ENCODE assay signal across 8 cellular contexts in the genomic region with DNA sequence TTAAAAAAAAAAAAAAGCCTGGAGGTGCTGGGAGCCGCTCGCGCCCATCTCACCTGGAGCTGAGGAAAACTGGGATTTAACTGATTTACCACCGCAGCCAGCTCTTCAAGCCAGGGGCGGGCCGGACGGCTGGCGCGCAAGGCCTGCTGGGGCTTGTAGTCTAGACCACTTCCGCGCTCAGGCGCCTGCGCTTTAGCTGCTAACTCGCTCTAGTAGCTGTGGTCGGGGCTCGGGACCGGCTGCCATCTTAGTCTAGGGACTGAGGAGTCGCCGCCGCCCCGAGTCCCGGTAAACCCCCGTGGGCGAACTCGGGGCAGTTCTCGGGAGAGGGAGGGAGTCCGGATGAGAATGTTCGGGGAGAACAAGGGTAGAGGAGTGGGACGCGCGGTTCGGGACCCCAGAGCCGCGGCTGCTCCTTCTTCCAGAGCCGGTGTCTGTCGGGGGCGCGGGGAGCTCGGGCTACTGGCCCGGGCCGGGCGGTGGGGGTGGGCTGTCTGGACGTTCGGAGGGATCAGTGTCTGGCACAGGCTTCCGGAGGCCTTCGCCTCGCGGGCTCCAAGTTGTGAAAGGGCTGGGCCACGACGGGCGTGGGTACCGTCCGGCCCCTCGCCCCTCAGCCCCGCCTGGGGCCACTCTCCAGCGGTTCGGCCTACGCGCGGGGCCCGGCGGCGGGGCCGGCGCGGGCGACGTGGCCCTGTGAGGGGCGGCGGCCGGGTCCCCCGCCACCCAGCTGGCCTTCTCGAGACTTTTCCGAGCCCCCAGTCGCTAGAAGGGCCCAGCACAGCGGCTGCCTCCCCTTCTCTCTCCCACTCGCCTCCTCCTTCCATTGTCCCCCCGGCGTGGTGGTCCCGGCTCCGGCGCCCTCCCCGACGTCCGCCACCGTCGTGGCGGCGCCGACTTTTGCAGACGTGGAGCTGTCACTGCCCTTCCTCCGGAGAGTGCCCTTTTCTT. TPM values are rescaled to one million over a fixed set of nuclear protein-coding genes. Genes with fewer than 3 reads are reported as not detected.
DNase-seq lines count a peak whose midpoint lies in the region; ATAC-seq and TF ChIP-seq lines count a peak whose summit lies in the region.

A gene (plus strand): TSS at position 212 of the 951 bp plus-strand sequence. CDS start 30,539 bp downstream, outside the sequence.

- peaks cover 3% of the 10 kb centered on the region for H3K36me3 ChIP-seq in thymus (ENCODE audit: control insufficient read depth, insufficient read depth)

- H3K9me3 Mint-ChIP-seq in activated naive CD8-positive, alpha-beta T cell (ENCODE audit: low read depth) = no peaks in the 10 kb centered on the region
- H3K9me3 Mint-ChIP-seq in glutamatergic neuron (ENCODE audit: unreplicated experiment) (peaks cover 3% of the 10 kb centered on the region), osteocyte (ENCODE audit: unreplicated experiment) (no peaks in the 10 kb centered on the region)

- under 1% methylated on average over 92 of the region's 92 CpGs for WGBS in thymus

- H3K27me3 ChIP-seq in thymus (ENCODE audit: control insufficient read depth, insufficient read depth) = no peaks in the 10 kb centered on the region

- no peaks in the 10 kb centered on the region for H3K9me3 ChIP-seq in thymus (ENCODE audit: control insufficient read depth)

- peak; percentile 91 for DNase-seq in NCI-H1092 treated with DMSO at 0.1 percent for 48 hours (lab: John Stamatoyannopoulos, UW)
- DNase-seq in SKM-1 (lab: John Stamatoyannopoulos, UW; ENCODE audit: unreplicated experiment) = peak; percentile 85
- peak; percentile 97 for DNase-seq in glutamatergic neuron
- DNase-seq in osteocyte (ENCODE audit: extremely low spot score, unreplicated experiment) = peak; percentile 98

- TF ChIP-seq CTCF in glutamatergic neuron (IDR thresholded peaks at IDR 0.05; ENCODE audit: partially characterized antibody, unreplicated experiment) (no peak), osteocyte (IDR thresholded peaks at IDR 0.05) (no peak)

- peaks cover 12% of the 10 kb centered on the region for H3K4me1 ChIP-seq in thymus (ENCODE audit: control insufficient read depth, insufficient read depth, low read length)

- H3K36me3 Mint-ChIP-seq in activated naive CD8-positive, alpha-beta T cell = peaks cover 7% of the 10 kb centered on the region
- H3K36me3 Mint-ChIP-seq in glutamatergic neuron (ENCODE audit: unreplicated experiment) (no peaks in the 10 kb centered on the region), osteocyte (ENCODE audit: unreplicated experiment) (peaks cover 13% of the 10 kb centered on the region)

- H3K27ac ChIP-seq in thymus (ENCODE audit: low read depth) = peak within 1 kb of the TSS; percentile 69

- H3K4me3 ChIP-seq in GM08714 (ENCODE audit: low read length) (peak within 1 kb of the TSS; percentile 66), thymus (ENCODE audit: low read length) (peak within 1 kb of the TSS; percentile 66)

- H3K27ac Mint-ChIP-seq in activated naive CD8-positive, alpha-beta T cell = peak within 1 kb of the TSS; percentile 99
- H3K27ac Mint-ChIP-seq in glutamatergic neuron (ENCODE audit: unreplicated experiment) (peak within 1 kb of the TSS; percentile 99), osteocyte (ENCODE audit: unreplicated experiment) (peak within 1 kb of the TSS; percentile 99)

- no peaks in the 10 kb centered on the region for H3K27me3 Mint-ChIP-seq in activated naive CD8-positive, alpha-beta T cell
- H3K27me3 Mint-ChIP-seq in glutamatergic neuron (ENCODE audit: unreplicated experiment) (peaks cover 2% of the 10 kb centered on the region), osteocyte (ENCODE audit: unreplicated experiment) (no peaks in the 10 kb centered on the region)

- peak; percentile 88 for ATAC-seq in HG02610 (IDR thresholded peaks at IDR 0.05; ENCODE audit: unreplicated experiment)

- peak within 1 kb of the TSS; percentile 99 for H3K4me3 Mint-ChIP-seq in activated naive CD8-positive, alpha-beta T cell
- H3K4me3 Mint-ChIP-seq in glutamatergic neuron (ENCODE audit: unreplicated experiment) (peak within 1 kb of the TSS; percentile 99), osteocyte (ENCODE audit: unreplicated experiment) (peak within 1 kb of the TSS; percentile 100)

- peaks cover 43% of the 10 kb centered on the region for H3K4me1 Mint-ChIP-seq in activated naive CD8-positive, alpha-beta T cell (ENCODE audit: low read depth)
- H3K4me1 Mint-ChIP-seq in glutamatergic neuron (ENCODE audit: low read depth, unreplicated experiment) (peaks cover 12% of the 10 kb centered on the region), osteocyte (ENCODE audit: unreplicated experiment) (peaks cover 31% of the 10 kb centered on the region)

RNA-seq across cellular contexts. Expression of the gene that starts here (rescaled TPM):
- total RNA-seq in glutamatergic neuron (ENCODE audit: unreplicated experiment) (59.4 TPM), osteocyte (55.4 and 55.5 TPM in 2 replicates)
- 16.0 TPM for polyA plus RNA-seq in thymus

Comparison
In these comparisons a context has a peak if more than half of its experiments do, and no peak if none do; other contexts are left out.
1. Peak in every context shown above with its lines: DNase-seq, ATAC-seq, H3K4me3 ChIP-seq and H3K27ac ChIP-seq.